ENCODE assay signal across 12 cellular contexts in the genomic region with DNA sequence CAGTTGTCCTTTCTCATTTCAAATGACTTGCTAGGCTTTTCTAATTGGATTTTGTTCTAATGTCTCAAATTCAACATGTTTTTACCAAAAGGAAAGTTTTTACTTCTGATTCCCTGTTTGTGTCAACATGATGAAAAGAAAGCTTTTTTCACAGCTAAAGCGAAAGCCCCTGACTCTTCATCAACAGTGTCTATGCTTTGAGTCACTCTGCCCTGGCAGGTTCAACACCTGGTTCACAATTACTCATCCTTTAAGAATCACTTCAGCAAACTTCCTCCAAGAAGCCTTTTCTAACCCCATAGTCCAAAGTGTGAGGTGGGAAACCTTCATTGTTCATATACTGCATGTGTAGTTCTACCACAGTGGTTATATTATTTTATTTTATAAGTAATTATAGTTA. TPM values are rescaled to one million over a fixed set of nuclear protein-coding genes. Genes with fewer than 3 reads are reported as not detected.
DNase-seq lines count a peak whose midpoint lies in the region; ATAC-seq and TF ChIP-seq lines count a peak whose summit lies in the region.
"Had no signal": no experiment of that assay in that cellular context is flagged by ENCODE, and none has a peak within 500 bp of the region (broad histone marks: within the 10 kb centered on the region; RNA-seq: fewer than 3 reads in every experiment).

No MANE protein-coding gene starts in this region.

- H3K9me3 ChIP-seq in sigmoid colon = no peaks in the 10 kb centered on the region

- intact Hi-C loops in sigmoid colon (cut with DNase I) = no loop called here

- no peak for TF ChIP-seq CTCF in GM13977 (IDR thresholded peaks at IDR 0.05; ENCODE audit: extremely low read depth, insufficient read depth, missing control alignments)
- TF ChIP-seq CTCF in epithelial cell of proximal tubule (conservative IDR thresholded peaks at IDR 0.05; ENCODE audit: low read depth, low read length) = no peak
- no peak for TF ChIP-seq CTCF in sigmoid colon (IDR thresholded peaks at IDR 0.05)

- peak; percentile 37 for DNase-seq in GM13977 (ENCODE audit: low spot score)
- peak; percentile 61 for DNase-seq in epithelial cell of proximal tubule (ENCODE audit: low read depth)
- no peak for DNase-seq in sigmoid colon
- DNase-seq in stimulated activated CD4-positive, alpha-beta T cell treated with anti-CD3 and anti-CD28 coated beads, Interleukin-1b, Interleukin-23, amount 100 ng/mL, for 48 hours = no peak
- no peak for DNase-seq in foreskin melanocyte
- no peak for DNase-seq in midbrain (lab: John Stamatoyannopoulos, UW)
- DNase-seq: activated CD4-positive, alpha-beta T cell treated with anti-CD3 and anti-CD28 coated beads, Interleukin-2, amount 10 ng/mL, durations not matched to agents 7 days and 5 days; COR-L47; posterior cingulate gyrus had no signal

- no peak overlapping the region for H3K27ac ChIP-seq in sigmoid colon

- no peaks in the 10 kb centered on the region for H3K27me3 ChIP-seq in sigmoid colon

- no peak for TF ChIP-seq EP300 in sigmoid colon (IDR thresholded peaks at IDR 0.05)

- no peak overlapping the region for H3K4me3 ChIP-seq in epithelial cell of proximal tubule (ENCODE audit: low read depth, low read length)
- no peak overlapping the region for H3K4me3 ChIP-seq in sigmoid colon

- in situ Hi-C loops in GM13977 (cut with MboI; ENCODE audit: low pct_unique_long_range_greater_than_20kb, low sequenced_read_pairs, unreplicated experiment) = no loop called here

- no peaks in the 10 kb centered on the region for H3K36me3 ChIP-seq in sigmoid colon

- TF ChIP-seq POLR2A in sigmoid colon (IDR thresholded peaks at IDR 0.05) = no peak

- 31 to 67% methylated on average over 1 of the region's 1 CpG for WGBS in sigmoid colon, 2 donors

- no peaks in the 10 kb centered on the region for H3K4me1 ChIP-seq in sigmoid colon

- ATAC-seq in GM21367 (IDR thresholded peaks at IDR 0.05; ENCODE audit: unreplicated experiment) (peak; percentile 71), HG03135 (IDR thresholded peaks at IDR 0.05; ENCODE audit: unreplicated experiment) (peak; percentile 80)

RNA-seq across cellular contexts. Expression of a gene that starts 7.6 kb away (rescaled TPM):
- total RNA-seq in epithelial cell of proximal tubule (58.8 and 62.1 TPM in 2 replicates), sigmoid colon (1 to 10 TPM; 1.8 to 3.6 (median 2.4) TPM)
- 10 to 100 TPM; 16.2 to 92.4 (median 21.5) TPM for polyA plus RNA-seq in sigmoid colon

RNA-seq across cellular contexts. Expression of a gene that starts 42.8 kb away (rescaled TPM):
- not detected in 2 replicates for total RNA-seq in epithelial cell of proximal tubule
- not detected for total RNA-seq in sigmoid colon
- 1 to 10 TPM in 1 of 3 donors, under 1 TPM in 1, not detected in 1; under 0.01 to 1.1 TPM for polyA plus RNA-seq in sigmoid colon
- total RNA-seq: activated CD4-positive, alpha-beta T cell treated with anti-CD3 and anti-CD28 coated beads, Interleukin-2, amount 10 ng/mL, durations not matched to agents 7 days and 5 days; cardiac septum had no signal

Comparison
In these comparisons a context has a peak if more than half of its experiments do, and no peak if none do; other contexts are left out.
1. DNase-seq: peak in GM13977 (single experiment) and epithelial cell of proximal tubule (single experiment); none in sigmoid colon (single experiment), stimulated activated CD4-positive, alpha-beta T cell treated with anti-CD3 and anti-CD28 coated beads, Interleukin-1b, Interleukin-23, amount 100 ng/mL, for 48 hours (single experiment), foreskin melanocyte (single experiment) and midbrain (single experiment).
2. RNA of a gene that starts 7.6 kb away (total RNA-seq): 58.8 to 62.1 TPM in epithelial cell of proximal tubule; 1.8 to 3.6 TPM in sigmoid colon; every median in the first group is over 10 times any median in the second.